Comparison of ENCODE assay signal across 17 cellular contexts in the genomic region with DNA sequence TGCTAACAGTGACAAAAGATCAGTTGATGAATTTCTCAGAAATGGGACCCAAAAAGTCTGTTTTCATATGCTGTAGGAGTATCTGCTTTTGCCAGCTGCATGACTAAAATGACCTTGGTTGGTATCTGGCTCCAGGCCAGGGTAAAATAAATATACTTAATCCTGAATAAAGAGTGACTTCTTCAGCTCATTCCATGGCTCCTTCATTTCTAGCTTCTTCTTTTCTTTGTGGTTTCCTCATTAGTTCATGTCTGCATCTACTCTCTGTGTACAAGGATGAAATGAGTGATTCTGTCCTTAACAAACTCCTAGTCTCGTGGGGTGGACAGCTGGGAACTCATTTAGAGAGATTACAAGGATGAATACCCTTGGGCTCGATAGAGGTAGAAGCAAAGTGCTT. TPM values are rescaled to one million over a fixed set of nuclear protein-coding genes. Genes with fewer than 3 reads are reported as not detected.
DNase-seq lines count a peak whose midpoint lies in the region; TF ChIP-seq lines count a peak whose summit lies in the region.
"Had no signal": no experiment of that assay in that cellular context is flagged by ENCODE, and none has a peak within 500 bp of the region (broad histone marks: within the 10 kb centered on the region; RNA-seq: fewer than 3 reads in every experiment).

No MANE protein-coding gene starts in this region.

- H3K79me2 ChIP-seq in mammary epithelial cell (ENCODE audit: insufficient read depth, low read length): peaks cover 59% of the 10 kb centered on the region
- H3K79me2 ChIP-seq: parathyroid adenoma had no signal

- H3K4me3 ChIP-seq in mammary epithelial cell (replicated peaks in 1 of 3; ENCODE audit: insufficient read depth in 1 of 3, low read depth in 2 of 3, low read length in 3 of 3): no peak overlapping the region
- no peak overlapping the region for H3K4me3 ChIP-seq in WERI-Rb-1 (ENCODE audit: low read depth, low read length)
- no peak overlapping the region for H3K4me3 ChIP-seq in fibroblast of the aortic adventitia (ENCODE audit: low read depth, low read length)
- no peak overlapping the region for H3K4me3 ChIP-seq in tibial artery

- peaks cover 30% of the 10 kb centered on the region for H3K36me3 Mint-ChIP-seq in MCF 10A (ENCODE audit: insufficient read depth, unreplicated experiment)

- POLR2A ChIA-PET in MCF 10A (lab: Yijun Ruan, JAX): interaction anchor here (2.1 kb wide), 1 partner anchor 13 kb away, joined by 5 read pairs; no protein-coding TSS in a partner anchor

- H3K27ac Mint-ChIP-seq in MCF 10A (ENCODE audit: low read depth, unreplicated experiment): no peak overlapping the region
- H3K27ac Mint-ChIP-seq: mesothelial cell of epicardium; stimulated activated memory B cell treated with anti-CD40 and anti-IgM and Interleukin-4, amounts not matched to agents 10 μg/mL and 1 μg/mL and 100 μg/mL, for 72 hours had no signal

- TF ChIP-seq CTCF in MCF 10A (IDR thresholded peaks at IDR 0.05; ENCODE audit: unreplicated experiment): no peak
- TF ChIP-seq CTCF in mammary epithelial cell (conservative IDR thresholded peaks at IDR 0.05 in 1 of 2, IDR thresholded peaks at IDR 0.05 in 1 of 2; ENCODE audit: extremely low read depth in 1 of 2, insufficient read depth in 1 of 2, low read depth in 1 of 2, low read length in 2 of 2): no peak
- no peak for TF ChIP-seq CTCF in WERI-Rb-1 (IDR thresholded peaks at IDR 0.05; ENCODE audit: low read depth, low read length)
- TF ChIP-seq CTCF in fibroblast of the aortic adventitia (IDR thresholded peaks at IDR 0.05; ENCODE audit: insufficient read depth, low read length): no peak
- TF ChIP-seq CTCF in tibial artery (IDR thresholded peaks at IDR 0.05): no peak

- no peaks in the 10 kb centered on the region for H3K9me3 Mint-ChIP-seq in MCF 10A (ENCODE audit: unreplicated experiment)
- H3K9me3 Mint-ChIP-seq: mesothelial cell of epicardium; stimulated activated memory B cell treated with anti-CD40 and anti-IgM and Interleukin-4, amounts not matched to agents 10 μg/mL and 1 μg/mL and 100 μg/mL, for 72 hours had no signal

- peaks cover 13% of the 10 kb centered on the region for H3K4me1 Mint-ChIP-seq in MCF 10A (ENCODE audit: insufficient read depth, unreplicated experiment)
- H3K4me1 Mint-ChIP-seq: mesothelial cell of epicardium had no signal

- WGBS in mammary epithelial cell (ENCODE audit: low coverage, missing lambda C conversion rate): 100% methylated on average over 2 of the region's 2 CpGs

- CTCF ChIA-PET in MCF 10A (lab: Yijun Ruan, JAX) (interaction anchor here (0.6 to 2.0 kb wide), 7 partner anchors 23 to 159 kb away, joined by 3 to 9 read pairs (median 6); no protein-coding TSS in a partner anchor), mammary epithelial cell (lab: Charles Lee; ENCODE audit: low non-redundant PET) (no interaction called here)

- BruUV-seq in MCF 10A (replicated peaks; lab: Mats Ljungman, UMichigan): no TSS peak
- BruUV-seq in mammary epithelial cell (replicated peaks; lab: Mats Ljungman, UMichigan): no TSS peak

- no peaks in the 10 kb centered on the region for H3K9me3 ChIP-seq in mammary epithelial cell (replicated peaks; ENCODE audit: insufficient read depth, low read length)
- H3K9me3 ChIP-seq in WERI-Rb-1 (ENCODE audit: severe bottlenecking): no peaks in the 10 kb centered on the region
- no peaks in the 10 kb centered on the region for H3K9me3 ChIP-seq in tibial artery

- H3K4me2 ChIP-seq in mammary epithelial cell (ENCODE audit: insufficient read depth, low read depth, low read length): no peak overlapping the region

- in situ Hi-C loops in mammary epithelial cell (cut with MboI; ENCODE audit: low sequenced_read_pairs in 2 of 2): no loop called here

- dilution Hi-C loops in mammary epithelial cell (cut with HindIII; ENCODE audit: low sequenced_read_pairs): no loop called here

- H3K27me3 Mint-ChIP-seq in MCF 10A (ENCODE audit: insufficient read depth, unreplicated experiment): no peaks in the 10 kb centered on the region
- H3K27me3 Mint-ChIP-seq: stimulated activated memory B cell treated with anti-CD40 and anti-IgM and Interleukin-4, amounts not matched to agents 10 μg/mL and 1 μg/mL and 100 μg/mL, for 72 hours had no signal

- H3K27me3 ChIP-seq in mammary epithelial cell (ENCODE audit: insufficient read depth, low read length) (no peaks in the 10 kb centered on the region), WERI-Rb-1 (ENCODE audit: insufficient read depth, low read depth, severe bottlenecking) (no peaks in the 10 kb centered on the region), tibial artery (no peaks in the 10 kb centered on the region)

- no peak overlapping the region for H2AFZ ChIP-seq in mammary epithelial cell (ENCODE audit: low read depth, low read length)
- H2AFZ ChIP-seq: parathyroid adenoma had no signal

- peak; percentile 26 for DNase-seq in MCF 10A (ENCODE audit: unreplicated experiment)
- DNase-seq in mammary epithelial cell: no peak
- peak; percentile 21 for DNase-seq in WERI-Rb-1
- DNase-seq in fibroblast of the aortic adventitia (ENCODE audit: low read depth): peak; percentile 50
- DNase-seq in tibial artery: no peak
- DNase-seq in activated gamma-delta T cell (lab: John Stamatoyannopoulos, UW): no peak
- DNase-seq in HPDE6-E6E7 (ENCODE audit: extremely low spot score): no peak
- no peak for DNase-seq in T-helper 2 cell
- DNase-seq: activated CD4-positive, CD25-positive, alpha-beta regulatory T cell; AML-193; amygdala; effector CD8-positive, alpha-beta T cell; NCI-H1417; NCI-H774 had no signal

- intact Hi-C loops in MCF 10A (cut with micrococcal nuclease) (no loop called here), mammary epithelial cell (cut with micrococcal nuclease) (no loop called here), tibial artery (cut with DNase I; ENCODE audit: low total_unique reads) (no loop called here)

- H3K36me3 ChIP-seq in mammary epithelial cell (ENCODE audit: insufficient read depth, low read length): no peaks in the 10 kb centered on the region
- peaks cover 6% of the 10 kb centered on the region for H3K36me3 ChIP-seq in WERI-Rb-1
- peaks cover 0 to 11% (median 10%) of the 10 kb centered on the region in 3 donors for H3K36me3 ChIP-seq in tibial artery

- H3K27ac ChIP-seq in mammary epithelial cell (ENCODE audit: insufficient read depth, low read depth, low read length) (no peak overlapping the region), WERI-Rb-1 (peak overlapping the region; percentile 19; the same call in 1 of the 2 replicates), tibial artery (peak overlapping the region; percentile 70 to 82)
- H3K27ac ChIP-seq: parathyroid adenoma had no signal

- H3K9ac ChIP-seq in mammary epithelial cell (ENCODE audit: insufficient read depth, low read length): no peak overlapping the region
- H3K9ac ChIP-seq: parathyroid adenoma had no signal

- no peak overlapping the region for H3K4me3 Mint-ChIP-seq in MCF 10A (ENCODE audit: unreplicated experiment)
- H3K4me3 Mint-ChIP-seq: mesothelial cell of epicardium; stimulated activated memory B cell treated with anti-CD40 and anti-IgM and Interleukin-4, amounts not matched to agents 10 μg/mL and 1 μg/mL and 100 μg/mL, for 72 hours had no signal

- no peaks in the 10 kb centered on the region for H4K20me1 ChIP-seq in mammary epithelial cell (ENCODE audit: insufficient read depth, low read length)

- peaks cover 30% of the 10 kb centered on the region for H3K4me1 ChIP-seq in mammary epithelial cell (ENCODE audit: insufficient read depth, low read length)
- peaks cover 0 to 93% (median 35%) of the 10 kb centered on the region in 4 donors for H3K4me1 ChIP-seq in tibial artery
- H3K4me1 ChIP-seq: parathyroid adenoma had no signal

RNA-seq across cellular contexts. Expression of gene RCL1, which starts 36.0 kb away (rescaled TPM):
- total RNA-seq in MCF 10A (2022): 20.2 and 27.8 TPM in 2 replicates
- 10 to 100 TPM; 20.7 to 24.2 TPM for total RNA-seq in mammary epithelial cell
- 14.4 TPM for polyA plus RNA-seq in mammary epithelial cell
- 55.9 TPM for polyA minus RNA-seq in mammary epithelial cell
- 10.2 and 13.4 TPM in 2 replicates for total RNA-seq in fibroblast of the aortic adventitia (ENCODE audit: low replicate concordance)

Comparison
In these comparisons a context has a peak if more than half of its experiments do, and no peak if none do; other contexts are left out.
1. DNase-seq: peak in MCF 10A (single experiment), WERI-Rb-1 (single experiment) and fibroblast of the aortic adventitia (single experiment); none in mammary epithelial cell (single experiment), tibial artery (0 of 2), activated gamma-delta T cell (single experiment), HPDE6-E6E7 (single experiment) and T-helper 2 cell (0 of 5).